ENCODE assay signal across 1 cellular context in the genomic region with DNA sequence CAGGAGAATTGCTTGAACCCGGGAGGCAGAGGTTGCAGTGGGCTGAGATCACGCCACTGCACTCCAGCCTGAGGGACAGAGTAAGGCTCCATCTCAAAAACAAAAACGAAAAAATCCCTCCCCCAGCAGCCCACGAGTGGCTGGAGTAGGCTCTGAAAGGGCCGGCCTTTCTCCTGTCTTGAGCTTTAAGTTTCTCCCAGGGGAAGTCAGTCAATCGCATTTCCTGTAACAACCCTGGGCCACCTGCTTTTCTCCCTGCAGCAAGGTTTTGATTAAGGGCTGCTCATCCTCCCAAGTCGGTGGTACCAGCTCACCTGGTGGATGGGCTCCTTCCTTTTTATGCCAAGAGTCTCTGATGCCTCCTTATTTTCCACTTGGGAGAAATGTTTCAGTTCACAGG.
TF ChIP-seq lines count a peak whose summit lies in the region.

No MANE protein-coding gene starts in this region.

TF ChIP-seq in GM23338, 12 proteins besides CTCF, POLR2A, EP300 and RAD21 (continued from another document):
- TF ChIP-seq, protein P1, sequence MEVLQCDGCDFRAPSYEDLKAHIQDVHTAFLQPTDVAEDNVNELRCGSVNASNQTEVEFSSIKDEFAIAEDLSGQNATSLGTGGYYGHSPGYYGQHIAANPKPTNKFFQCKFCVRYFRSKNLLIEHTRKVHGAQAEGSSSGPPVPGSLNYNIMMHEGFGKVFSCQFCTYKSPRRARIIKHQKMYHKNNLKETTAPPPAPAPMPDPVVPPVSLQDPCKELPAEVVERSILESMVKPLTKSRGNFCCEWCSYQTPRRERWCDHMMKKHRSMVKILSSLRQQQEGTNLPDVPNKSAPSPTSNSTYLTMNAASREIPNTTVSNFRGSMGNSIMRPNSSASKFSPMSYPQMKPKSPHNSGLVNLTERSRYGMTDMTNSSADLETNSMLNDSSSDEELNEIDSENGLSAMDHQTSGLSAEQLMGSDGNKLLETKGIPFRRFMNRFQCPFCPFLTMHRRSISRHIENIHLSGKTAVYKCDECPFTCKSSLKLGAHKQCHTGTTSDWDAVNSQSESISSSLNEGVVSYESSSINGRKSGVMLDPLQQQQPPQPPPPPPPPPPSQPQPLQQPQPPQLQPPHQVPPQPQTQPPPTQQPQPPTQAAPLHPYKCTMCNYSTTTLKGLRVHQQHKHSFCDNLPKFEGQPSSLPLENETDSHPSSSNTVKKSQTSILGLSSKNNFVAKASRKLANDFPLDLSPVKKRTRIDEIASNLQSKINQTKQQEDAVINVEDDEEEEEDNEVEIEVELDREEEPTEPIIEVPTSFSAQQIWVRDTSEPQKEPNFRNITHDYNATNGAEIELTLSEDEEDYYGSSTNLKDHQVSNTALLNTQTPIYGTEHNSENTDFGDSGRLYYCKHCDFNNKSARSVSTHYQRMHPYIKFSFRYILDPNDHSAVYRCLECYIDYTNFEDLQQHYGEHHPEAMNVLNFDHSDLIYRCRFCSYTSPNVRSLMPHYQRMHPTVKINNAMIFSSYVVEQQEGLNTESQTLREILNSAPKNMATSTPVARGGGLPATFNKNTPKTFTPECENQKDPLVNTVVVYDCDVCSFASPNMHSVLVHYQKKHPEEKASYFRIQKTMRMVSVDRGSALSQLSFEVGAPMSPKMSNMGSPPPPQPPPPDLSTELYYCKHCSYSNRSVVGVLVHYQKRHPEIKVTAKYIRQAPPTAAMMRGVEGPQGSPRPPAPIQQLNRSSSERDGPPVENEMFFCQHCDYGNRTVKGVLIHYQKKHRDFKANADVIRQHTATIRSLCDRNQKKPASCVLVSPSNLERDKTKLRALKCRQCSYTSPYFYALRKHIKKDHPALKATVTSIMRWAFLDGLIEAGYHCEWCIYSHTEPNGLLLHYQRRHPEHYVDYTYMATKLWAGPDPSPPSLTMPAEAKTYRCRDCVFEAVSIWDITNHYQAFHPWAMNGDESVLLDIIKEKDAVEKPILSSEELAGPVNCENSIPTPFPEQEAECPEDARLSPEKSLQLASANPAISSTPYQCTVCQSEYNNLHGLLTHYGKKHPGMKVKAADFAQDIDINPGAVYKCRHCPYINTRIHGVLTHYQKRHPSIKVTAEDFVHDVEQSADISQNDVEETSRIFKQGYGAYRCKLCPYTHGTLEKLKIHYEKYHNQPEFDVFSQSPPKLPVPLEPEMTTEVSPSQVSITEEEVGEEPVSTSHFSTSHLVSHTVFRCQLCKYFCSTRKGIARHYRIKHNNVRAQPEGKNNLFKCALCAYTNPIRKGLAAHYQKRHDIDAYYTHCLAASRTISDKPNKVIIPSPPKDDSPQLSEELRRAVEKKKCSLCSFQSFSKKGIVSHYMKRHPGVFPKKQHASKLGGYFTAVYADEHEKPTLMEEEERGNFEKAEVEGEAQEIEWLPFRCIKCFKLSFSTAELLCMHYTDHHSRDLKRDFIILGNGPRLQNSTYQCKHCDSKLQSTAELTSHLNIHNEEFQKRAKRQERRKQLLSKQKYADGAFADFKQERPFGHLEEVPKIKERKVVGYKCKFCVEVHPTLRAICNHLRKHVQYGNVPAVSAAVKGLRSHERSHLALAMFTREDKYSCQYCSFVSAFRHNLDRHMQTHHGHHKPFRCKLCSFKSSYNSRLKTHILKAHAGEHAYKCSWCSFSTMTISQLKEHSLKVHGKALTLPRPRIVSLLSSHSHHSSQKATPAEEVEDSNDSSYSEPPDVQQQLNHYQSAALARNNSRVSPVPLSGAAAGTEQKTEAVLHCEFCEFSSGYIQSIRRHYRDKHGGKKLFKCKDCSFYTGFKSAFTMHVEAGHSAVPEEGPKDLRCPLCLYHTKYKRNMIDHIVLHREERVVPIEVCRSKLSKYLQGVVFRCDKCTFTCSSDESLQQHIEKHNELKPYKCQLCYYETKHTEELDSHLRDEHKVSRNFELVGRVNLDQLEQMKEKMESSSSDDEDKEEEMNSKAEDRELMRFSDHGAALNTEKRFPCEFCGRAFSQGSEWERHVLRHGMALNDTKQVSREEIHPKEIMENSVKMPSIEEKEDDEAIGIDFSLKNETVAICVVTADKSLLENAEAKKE (CRISPR knock-in tag; IDR thresholded peaks at IDR 0.05), result no peak
- TF ChIP-seq, protein P2, sequence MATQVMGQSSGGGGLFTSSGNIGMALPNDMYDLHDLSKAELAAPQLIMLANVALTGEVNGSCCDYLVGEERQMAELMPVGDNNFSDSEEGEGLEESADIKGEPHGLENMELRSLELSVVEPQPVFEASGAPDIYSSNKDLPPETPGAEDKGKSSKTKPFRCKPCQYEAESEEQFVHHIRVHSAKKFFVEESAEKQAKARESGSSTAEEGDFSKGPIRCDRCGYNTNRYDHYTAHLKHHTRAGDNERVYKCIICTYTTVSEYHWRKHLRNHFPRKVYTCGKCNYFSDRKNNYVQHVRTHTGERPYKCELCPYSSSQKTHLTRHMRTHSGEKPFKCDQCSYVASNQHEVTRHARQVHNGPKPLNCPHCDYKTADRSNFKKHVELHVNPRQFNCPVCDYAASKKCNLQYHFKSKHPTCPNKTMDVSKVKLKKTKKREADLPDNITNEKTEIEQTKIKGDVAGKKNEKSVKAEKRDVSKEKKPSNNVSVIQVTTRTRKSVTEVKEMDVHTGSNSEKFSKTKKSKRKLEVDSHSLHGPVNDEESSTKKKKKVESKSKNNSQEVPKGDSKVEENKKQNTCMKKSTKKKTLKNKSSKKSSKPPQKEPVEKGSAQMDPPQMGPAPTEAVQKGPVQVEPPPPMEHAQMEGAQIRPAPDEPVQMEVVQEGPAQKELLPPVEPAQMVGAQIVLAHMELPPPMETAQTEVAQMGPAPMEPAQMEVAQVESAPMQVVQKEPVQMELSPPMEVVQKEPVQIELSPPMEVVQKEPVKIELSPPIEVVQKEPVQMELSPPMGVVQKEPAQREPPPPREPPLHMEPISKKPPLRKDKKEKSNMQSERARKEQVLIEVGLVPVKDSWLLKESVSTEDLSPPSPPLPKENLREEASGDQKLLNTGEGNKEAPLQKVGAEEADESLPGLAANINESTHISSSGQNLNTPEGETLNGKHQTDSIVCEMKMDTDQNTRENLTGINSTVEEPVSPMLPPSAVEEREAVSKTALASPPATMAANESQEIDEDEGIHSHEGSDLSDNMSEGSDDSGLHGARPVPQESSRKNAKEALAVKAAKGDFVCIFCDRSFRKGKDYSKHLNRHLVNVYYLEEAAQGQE (IDR thresholded peaks at IDR 0.05; ENCODE audit: unreplicated experiment), result no peak
- TF ChIP-seq ZNF114 (CRISPR knock-in tag; IDR thresholded peaks at IDR 0.05), result no peak
- no peak for TF ChIP-seq EZH2 (IDR thresholded peaks at IDR 0.05; ENCODE audit: low read depth, unreplicated experiment)
- TF ChIP-seq ZNF331 (CRISPR knock-in tag; IDR thresholded peaks at IDR 0.05; ENCODE audit: low read depth), result no peak
- no peak for TF ChIP-seq POLR2AphosphoS5 (IDR thresholded peaks at IDR 0.05; ENCODE audit: low read depth)
- TF ChIP-seq EZH2phosphoT487 (IDR thresholded peaks at IDR 0.05; ENCODE audit: unreplicated experiment), result no peak
